In the genomic region with DNA sequence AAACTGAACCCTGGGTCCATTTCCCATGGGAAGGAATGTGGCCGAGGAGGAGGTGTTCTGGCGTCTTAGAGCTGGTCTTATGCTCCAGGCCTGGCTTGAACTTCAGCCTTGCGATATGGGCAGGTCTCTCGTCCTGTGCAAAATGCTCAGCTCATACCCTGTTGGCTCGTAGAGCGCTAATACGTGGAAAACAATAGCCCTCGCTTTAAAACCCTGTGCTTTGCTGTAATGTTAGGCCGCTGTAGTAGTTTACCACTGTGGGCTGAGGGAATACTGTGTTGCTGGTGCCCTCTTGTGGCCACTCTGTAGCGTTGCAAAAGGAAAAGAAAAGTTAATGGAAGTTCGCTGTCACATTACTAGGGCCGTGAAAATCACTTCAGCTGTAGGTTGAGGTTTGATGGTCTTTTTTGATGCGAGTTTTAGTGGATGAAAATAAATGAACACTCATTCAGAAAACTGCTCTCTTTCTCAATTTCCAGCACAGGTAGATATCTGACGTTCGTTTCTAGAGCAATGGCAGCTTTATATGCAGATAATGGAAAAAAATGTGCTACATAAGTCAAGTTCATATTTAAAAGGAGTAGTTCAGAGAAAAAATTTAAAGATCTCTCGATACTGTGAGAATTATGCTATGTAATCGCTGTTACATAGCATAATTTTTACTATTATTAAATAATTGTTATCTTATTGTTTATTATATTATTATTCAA, we compare ENCODE assay signal across 8 cellular contexts.
DNase-seq lines count a peak whose midpoint lies in the region; ATAC-seq and TF ChIP-seq lines count a peak whose summit lies in the region.

No MANE protein-coding gene starts in this region.

- peak overlapping the region; percentile 32 for H3K4me3 Mint-ChIP-seq in CD8-positive, alpha-beta T cell
- no peak overlapping the region for H3K4me3 Mint-ChIP-seq in endodermal cell

- no peak overlapping the region for H3K4me3 ChIP-seq in CD8-positive, alpha-beta T cell (ENCODE audit: low read depth, low read length)
- no peak overlapping the region for H3K4me3 ChIP-seq in endodermal cell (ENCODE audit: low read length)
- H3K4me3 ChIP-seq in mucosa of descending colon = no peak overlapping the region

- WGBS in endodermal cell (ENCODE audit: insufficient coverage in 1 of 2, insufficient read length in 1 of 2), 2 experiments = 33 to 35% methylated on average over 8 to 15 of the region's 17 CpGs

- no peaks in the 10 kb centered on the region for H3K9me3 Mint-ChIP-seq in CD8-positive, alpha-beta T cell
- H3K9me3 Mint-ChIP-seq in endodermal cell = no peaks in the 10 kb centered on the region

- H3K9me3 ChIP-seq in CD8-positive, alpha-beta T cell (ENCODE audit: low read length) = no peaks in the 10 kb centered on the region
- H3K9me3 ChIP-seq in endodermal cell (ENCODE audit: control insufficient read depth, low read length) = no peaks in the 10 kb centered on the region
- H3K9me3 ChIP-seq in mucosa of descending colon = no peaks in the 10 kb centered on the region

- no peaks in the 10 kb centered on the region for H3K27me3 Mint-ChIP-seq in CD8-positive, alpha-beta T cell (ENCODE audit: low read depth)
- H3K27me3 Mint-ChIP-seq in endodermal cell (ENCODE audit: insufficient read depth) = no peaks in the 10 kb centered on the region

- no peaks in the 10 kb centered on the region for H3K4me1 ChIP-seq in CD8-positive, alpha-beta T cell (ENCODE audit: insufficient read depth, low read length)
- H3K4me1 ChIP-seq in endodermal cell (ENCODE audit: control insufficient read depth, insufficient read depth, low read length) (peaks cover 6% of the 10 kb centered on the region), mucosa of descending colon (ENCODE audit: low read depth) (peaks cover 22% of the 10 kb centered on the region)

- H3K4me1 Mint-ChIP-seq in CD8-positive, alpha-beta T cell (ENCODE audit: low read depth) = peaks cover 15% of the 10 kb centered on the region
- peaks cover 22% of the 10 kb centered on the region for H3K4me1 Mint-ChIP-seq in endodermal cell

- no peaks in the 10 kb centered on the region for H3K36me3 ChIP-seq in CD8-positive, alpha-beta T cell (ENCODE audit: insufficient read depth, low read length)
- no peaks in the 10 kb centered on the region for H3K36me3 ChIP-seq in endodermal cell (ENCODE audit: control insufficient read depth, insufficient read depth, low read length)
- H3K36me3 ChIP-seq in mucosa of descending colon (ENCODE audit: low read depth) = no peaks in the 10 kb centered on the region

- DNase-seq in CD8-positive, alpha-beta T cell = peak in 6 of 7 experiments; percentile 37 to 73 (median 52)
- DNase-seq in NCI-H526 treated with DMSO at 0.1 percent for 48 hours (lab: John Stamatoyannopoulos, UW) (peak; percentile 61), endodermal cell (peak; percentile 80), mucosa of descending colon (peak in 2 of 3 donors; percentile 41 to 48)
- DNase-seq in activated CD4-positive, alpha-beta T cell treated with anti-CD3 and anti-CD28 coated beads, Interleukin-2, amount 50 U/mL, for 24 hours (ENCODE audit: low read depth in 1 of 2, low spot score in 1 of 2) = peak; percentile 12 to 47
- peak; percentile 55 for DNase-seq in stimulated activated naive CD8-positive, alpha-beta T cell treated with anti-CD3 and anti-CD28 coated beads, Interleukin-15, Interleukin-2, amounts not matched to agents 100 U/mL and 50 U/mL, for 24 hours

- peak; percentile 90 for TF ChIP-seq CTCF in CD8-positive, alpha-beta T cell (IDR thresholded peaks at IDR 0.05)
- TF ChIP-seq CTCF in endodermal cell (conservative IDR thresholded peaks at IDR 0.05) (peak; percentile 93), mucosa of descending colon (IDR thresholded peaks at IDR 0.05) (peak; percentile 64)

- H3K27me3 ChIP-seq in CD8-positive, alpha-beta T cell (ENCODE audit: insufficient read depth, low read length) = no peaks in the 10 kb centered on the region
- H3K27me3 ChIP-seq in endodermal cell (ENCODE audit: control insufficient read depth, insufficient read depth, low read length, poor library complexity, severe bottlenecking) = no peaks in the 10 kb centered on the region

- H3K27ac ChIP-seq in CD8-positive, alpha-beta T cell (ENCODE audit: low read depth, low read length) = no peak overlapping the region
- no peak overlapping the region for H3K27ac ChIP-seq in endodermal cell (ENCODE audit: low read depth, low read length)

- intact Hi-C loops in CD8-positive, alpha-beta T cell (cut with DNase I, micrococcal nuclease) = loop anchor here (1.0 to 10.0 kb wide), 6 partner anchors 92 to 1292 kb away; a partner anchor contains a TSS
- intact Hi-C loops in mucosa of descending colon (cut with DNase I, micrococcal nuclease) = loop anchor here in 1 of 2 donors (5.0 kb wide), 1 partner anchor 162 kb away; no protein-coding TSS in a partner anchor

- CTCF ChIA-PET in CD8-positive, alpha-beta T cell (lab: Charles Lee) = interaction anchor here (0.5 to 10.7 kb wide), 38 partner anchors 10 to 1295 kb away, joined by 3 to 322 read pairs (median 3); a partner anchor contains a TSS

- H3K36me3 Mint-ChIP-seq in CD8-positive, alpha-beta T cell = peaks cover 14% of the 10 kb centered on the region
- peaks cover 5% of the 10 kb centered on the region for H3K36me3 Mint-ChIP-seq in endodermal cell (ENCODE audit: low read depth)

- peak; percentile 83 for ATAC-seq in CD8-positive, alpha-beta T cell
- ATAC-seq in GM19328 (IDR thresholded peaks at IDR 0.05; ENCODE audit: unreplicated experiment) (peak; percentile 81), HG03432 (IDR thresholded peaks at IDR 0.05; ENCODE audit: unreplicated experiment) (peak; percentile 91), mucosa of descending colon (peak; percentile 95)
- peak; percentile 87 for ATAC-seq in stimulated activated naive CD8-positive, alpha-beta T cell treated with anti-CD3 and anti-CD28 coated beads, Interleukin-15, Interleukin-2, amounts not matched to agents 100 U/mL and 50 U/mL, for 24 hours

- H3K9ac ChIP-seq in endodermal cell (ENCODE audit: extremely low read depth, low read length, poor library complexity, severe bottlenecking) = no peak overlapping the region

- POLR2A ChIA-PET in CD8-positive, alpha-beta T cell (lab: Charles Lee) = interaction anchor here (0.8 to 1.4 kb wide), 5 partner anchors 9 to 161 kb away, joined by 3 to 8 read pairs (median 3); no protein-coding TSS in a partner anchor

- peak overlapping the region; percentile 25 for H3K27ac Mint-ChIP-seq in CD8-positive, alpha-beta T cell
- H3K27ac Mint-ChIP-seq in endodermal cell = peak overlapping the region; percentile 30

Comparison
In these comparisons a context has a peak if more than half of its experiments do, and no peak if none do; other contexts are left out.
1. DNase-seq: peak in every context shown above with its lines; median percentile 80 in endodermal cell; 61 in NCI-H526 treated with DMSO at 0.1 percent for 48 hours; 55 in stimulated activated naive CD8-positive, alpha-beta T cell treated with anti-CD3 and anti-CD28 coated beads, Interleukin-15, Interleukin-2, amounts not matched to agents 100 U/mL and 50 U/mL, for 24 hours; 52 in CD8-positive, alpha-beta T cell; 44 in mucosa of descending colon; 30 in activated CD4-positive, alpha-beta T cell treated with anti-CD3 and anti-CD28 coated beads, Interleukin-2, amount 50 U/mL, for 24 hours.